24 cellular contexts compared by ENCODE assay signal in the genomic region with DNA sequence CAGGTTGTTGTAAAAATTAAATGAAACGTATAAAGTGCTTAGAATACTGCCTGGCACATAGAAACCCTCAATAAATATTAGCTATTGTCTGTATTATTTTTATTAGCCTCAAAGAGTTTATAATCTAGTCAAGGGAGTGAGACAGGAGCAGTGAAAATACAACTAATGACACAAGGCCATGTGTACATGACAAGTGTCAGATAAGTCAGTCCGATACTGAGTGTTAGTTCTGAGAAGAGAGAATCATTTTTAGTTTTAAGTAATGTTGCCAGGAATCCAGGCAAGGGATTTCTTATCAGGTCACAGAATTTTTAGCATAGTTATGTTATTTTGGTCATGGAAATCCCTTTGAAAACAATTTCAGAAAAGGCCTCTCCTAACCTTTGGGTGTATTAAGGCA. TPM values are rescaled to one million over a fixed set of nuclear protein-coding genes. Genes with fewer than 3 reads are reported as not detected.
"Had no signal": no experiment of that assay in that cellular context is flagged by ENCODE, and none has a peak within 500 bp of the region (broad histone marks: within the 10 kb centered on the region; RNA-seq: fewer than 3 reads in every experiment).

No MANE protein-coding gene starts in this region.

- ATAC-seq: activated CD8-positive, alpha-beta T cell treated with anti-CD3 and anti-CD28 coated beads, Interleukin-2, amount 10 ng/mL, durations not matched to agents 7 days and 5 days; Panc1 had no signal

- DNase-seq: activated CD4-positive, alpha-beta T cell treated with anti-CD3 and anti-CD28 coated beads, Interleukin-2, amount 10 ng/mL, durations not matched to agents 24 days and 14 days; activated CD4-positive, alpha-beta T cell treated with anti-CD3 and anti-CD28 coated beads, Interleukin-2, amount 50 U/mL, for 48 hours; activated CD8-positive, alpha-beta T cell treated with anti-CD3 and anti-CD28 coated beads, Interleukin-2, amount 10 ng/mL, durations not matched to agents 7 days and 5 days; activated gamma-delta T cell; activated naive CD4-positive, alpha-beta T cell treated with Interleukin-2 at 50 U/mL for 16 hours; activated naive CD8-positive, alpha-beta T cell treated with anti-CD3 and anti-CD28 coated beads, Interleukin-2, amount 10 ng/mL, durations not matched to agents 7 days and 5 days; activated T-cell treated with anti-CD3 and anti-CD28 coated beads, Interleukin-2, amount 50 U/mL, for 24 hours; amygdala; NCI-H1105; NCI-H1417 treated with DMSO at 0.1 percent for 48 hours; NCI-H187 treated with DMSO at 0.1 percent for 48 hours; NCI-H2081; NCI-H226; NCI-H446 treated with DMSO at 0.1 percent for 48 hours; NCI-H524; NCI-H69; NCI-H82; SIG-M5; T1000 had no signal

- H3K27me3 ChIP-seq: ascending aorta had no signal

- H3K36me3 ChIP-seq: ascending aorta had no signal

- H3K9me3 ChIP-seq: ascending aorta had no signal

- H3K4me3 ChIP-seq: ascending aorta had no signal

- H3K4me1 ChIP-seq: ascending aorta had no signal

- H3K27ac ChIP-seq: ascending aorta had no signal

RNA-seq across cellular contexts. Expression of gene PPARGC1A, which starts 35.9 kb away (rescaled TPM):
- total RNA-seq: activated CD4-positive, alpha-beta T cell treated with anti-CD3 and anti-CD28 coated beads, Interleukin-2, amount 10 ng/mL, durations not matched to agents 24 days and 14 days; activated CD8-positive, alpha-beta T cell treated with anti-CD3 and anti-CD28 coated beads, Interleukin-2, amount 10 ng/mL, durations not matched to agents 7 days and 5 days; activated naive CD8-positive, alpha-beta T cell treated with anti-CD3 and anti-CD28 coated beads, Interleukin-2, amount 10 ng/mL, durations not matched to agents 7 days and 5 days; activated T-helper 2 cell treated with anti-CD3 and anti-CD28 coated beads, Interferon-gamma antibody, Interleukin-2, Interleukin-4, amounts not matched to agents 10 μg/mL and 5 μg/mL and 100 μg/mL, durations not matched to agents 14 hours and 24 hours and 36 hours; T-helper 1 cell treated with Interleukin-12 subunit alpha and Interleukin-12 subunit beta and Interleukin-4 antibody, amounts not matched to agents 30 ng/mL and 1 ng/mL, for 36 hours; T-helper 2 cell treated with Interferon-gamma antibody and Interleukin-4, amounts not matched to agents 100 ng/mL and 5 ng/mL, for 36 hours had no signal
